1 cellular context compared by ENCODE assay signal in the genomic region with DNA sequence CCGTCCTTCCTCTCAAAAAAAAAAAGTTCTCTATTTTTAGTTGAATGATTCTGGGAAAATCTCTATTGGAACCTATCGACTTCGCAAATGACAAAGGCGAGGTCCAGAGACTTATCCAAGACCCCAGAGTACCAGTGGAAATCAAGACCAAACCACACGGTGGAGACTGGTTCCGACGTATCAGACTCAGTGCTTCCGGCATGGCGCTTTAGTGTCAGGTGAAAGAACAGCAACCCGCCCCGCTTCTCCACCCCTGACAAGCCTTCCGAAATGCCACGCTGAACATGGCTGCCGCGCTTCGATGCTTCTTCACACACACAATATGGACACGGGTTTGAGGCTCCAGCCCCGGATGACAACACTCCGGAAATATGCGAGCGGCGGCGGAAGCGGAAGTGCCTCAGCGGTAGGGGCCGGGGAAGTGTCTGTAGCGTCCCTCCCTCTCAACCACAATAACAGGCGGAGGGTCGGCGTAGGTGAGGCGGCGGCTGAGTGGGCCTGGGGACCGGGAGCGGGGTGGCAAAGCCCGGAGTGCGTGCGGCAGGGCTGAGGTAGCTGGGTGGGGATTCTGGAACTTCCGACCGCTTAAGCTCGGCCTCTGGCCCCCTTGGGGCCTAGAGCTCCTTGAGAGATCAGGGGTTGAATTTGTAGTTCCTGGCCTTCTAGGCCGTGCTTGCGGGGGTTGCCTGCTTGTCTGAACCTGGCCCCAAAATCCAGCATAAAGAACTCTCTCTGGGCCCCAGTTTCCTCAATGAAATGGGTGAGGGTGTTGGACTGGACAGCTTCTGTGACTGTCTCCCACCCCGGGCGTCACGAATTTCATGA.
A peak's percentile ranks its signal among the peaks of the same experiment; 100 is the strongest.
TF ChIP-seq lines count a peak whose summit lies in the region.

FBXO38 (plus strand) TSS at position 395 of the 825 bp plus-strand sequence. CDS start 10,819 bp downstream, outside the sequence.

TF ChIP-seq in GM12878, 131 proteins besides CTCF, POLR2A, EP300 and RAD21 (continued from another document and continues in another):
- TF ChIP-seq IKZF1 (conservative IDR thresholded peaks at IDR 0.05) (peak; percentile 86), ZZZ3 (IDR thresholded peaks at IDR 0.05; ENCODE audit: control insufficient read depth, insufficient read length, low read depth) (no peak), SIN3A (IDR thresholded peaks at IDR 0.05; ENCODE audit: low read depth, low read length) (0 out of 2 replicates have a peak, but pooled peaks have one; percentile 41), PAX8 (IDR thresholded peaks at IDR 0.05) (peak; percentile 93), SREBF1 (IDR thresholded peaks at IDR 0.05; ENCODE audit: low read length) (no peak), SMARCA5 (IDR thresholded peaks at IDR 0.05) (no peak), MYC (IDR thresholded peaks at IDR 0.05; ENCODE audit: insufficient read depth, insufficient read length, insufficient replicate concordance, low read length, severe bottlenecking) (no peak), SP1 (IDR thresholded peaks at IDR 0.05; ENCODE audit: low read depth, low read length) (no peak), JUND (IDR thresholded peaks at IDR 0.05; ENCODE audit: low read depth, low read length) (no peak), MEF2B (IDR thresholded peaks at IDR 0.05; ENCODE audit: partially characterized antibody, poor library complexity, severe bottlenecking) (peak; percentile 25), NFYA (IDR thresholded peaks at IDR 0.05; ENCODE audit: borderline replicate concordance, low read depth, low read length) (no peak), CEBPZ (IDR thresholded peaks at IDR 0.05; ENCODE audit: low read depth, low read length) (no peak), SIX5 (IDR thresholded peaks at IDR 0.05; ENCODE audit: low read depth, low read length, severe bottlenecking) (peak; percentile 85), SUPT20H (IDR thresholded peaks at IDR 0.05; ENCODE audit: borderline replicate concordance, control insufficient read depth, low read depth, low read length) (no peak), NFIC (IDR thresholded peaks at IDR 0.05; ENCODE audit: low read depth, low read length) (no peak), ZNF622 (IDR thresholded peaks at IDR 0.05) (no peak), BCLAF1 (IDR thresholded peaks at IDR 0.05) (no peak), BCL11A (IDR thresholded peaks at IDR 0.05; ENCODE audit: low read depth, low read length) (no peak), MXI1 (IDR thresholded peaks at IDR 0.05; ENCODE audit: low read depth, low read length) (peak; percentile 80), YY1 (IDR thresholded peaks at IDR 0.05; ENCODE audit: low read depth, low read length) (peak; percentile 100), ZSCAN29 (IDR thresholded peaks at IDR 0.05) (no peak), ZNF384 (IDR thresholded peaks at IDR 0.05; ENCODE audit: borderline replicate concordance, low read depth, low read length) (no peak), CREM (IDR thresholded peaks at IDR 0.05; ENCODE audit: low read depth) (peak; percentile 86), SPI1 (IDR thresholded peaks at IDR 0.05; ENCODE audit: borderline replicate concordance, insufficient read depth, low read depth, low read length) (peak; percentile 87), SUZ12 (IDR thresholded peaks at IDR 0.05; ENCODE audit: unreplicated experiment) (no peak), MTA2 (IDR thresholded peaks at IDR 0.05; ENCODE audit: low read depth) (0 out of 2 replicates have a peak, but pooled peaks have one; percentile 13), FOXM1 (IDR thresholded peaks at IDR 0.05; ENCODE audit: low read depth, low read length) (no peak), RBBP5 (conservative IDR thresholded peaks at IDR 0.05) (no peak), STAT3 (IDR thresholded peaks at IDR 0.05; ENCODE audit: low read depth, low read length) (no peak), NBN (IDR thresholded peaks at IDR 0.05) (peak; percentile 76; the same call in 1 of the 2 replicates), ZBTB40 (IDR thresholded peaks at IDR 0.05; ENCODE audit: borderline replicate concordance) (peak; percentile 96), KAT2A (conservative IDR thresholded peaks at IDR 0.05; ENCODE audit: control insufficient read depth, low read depth, low read length) (no peak), FOS (IDR thresholded peaks at IDR 0.05; ENCODE audit: borderline replicate concordance, extremely low read depth, insufficient read length) (no peak), HDAC6 (IDR thresholded peaks at IDR 0.05; ENCODE audit: unreplicated experiment) (no peak), MEF2A (IDR thresholded peaks at IDR 0.05; ENCODE audit: insufficient read depth, low read depth, low read length) (peak; percentile 32; the same call in 1 of the 2 replicates), IRF4 (IDR thresholded peaks at IDR 0.05; ENCODE audit: low read depth, low read length) (no peak)
- TF ChIP-seq, protein P1, sequence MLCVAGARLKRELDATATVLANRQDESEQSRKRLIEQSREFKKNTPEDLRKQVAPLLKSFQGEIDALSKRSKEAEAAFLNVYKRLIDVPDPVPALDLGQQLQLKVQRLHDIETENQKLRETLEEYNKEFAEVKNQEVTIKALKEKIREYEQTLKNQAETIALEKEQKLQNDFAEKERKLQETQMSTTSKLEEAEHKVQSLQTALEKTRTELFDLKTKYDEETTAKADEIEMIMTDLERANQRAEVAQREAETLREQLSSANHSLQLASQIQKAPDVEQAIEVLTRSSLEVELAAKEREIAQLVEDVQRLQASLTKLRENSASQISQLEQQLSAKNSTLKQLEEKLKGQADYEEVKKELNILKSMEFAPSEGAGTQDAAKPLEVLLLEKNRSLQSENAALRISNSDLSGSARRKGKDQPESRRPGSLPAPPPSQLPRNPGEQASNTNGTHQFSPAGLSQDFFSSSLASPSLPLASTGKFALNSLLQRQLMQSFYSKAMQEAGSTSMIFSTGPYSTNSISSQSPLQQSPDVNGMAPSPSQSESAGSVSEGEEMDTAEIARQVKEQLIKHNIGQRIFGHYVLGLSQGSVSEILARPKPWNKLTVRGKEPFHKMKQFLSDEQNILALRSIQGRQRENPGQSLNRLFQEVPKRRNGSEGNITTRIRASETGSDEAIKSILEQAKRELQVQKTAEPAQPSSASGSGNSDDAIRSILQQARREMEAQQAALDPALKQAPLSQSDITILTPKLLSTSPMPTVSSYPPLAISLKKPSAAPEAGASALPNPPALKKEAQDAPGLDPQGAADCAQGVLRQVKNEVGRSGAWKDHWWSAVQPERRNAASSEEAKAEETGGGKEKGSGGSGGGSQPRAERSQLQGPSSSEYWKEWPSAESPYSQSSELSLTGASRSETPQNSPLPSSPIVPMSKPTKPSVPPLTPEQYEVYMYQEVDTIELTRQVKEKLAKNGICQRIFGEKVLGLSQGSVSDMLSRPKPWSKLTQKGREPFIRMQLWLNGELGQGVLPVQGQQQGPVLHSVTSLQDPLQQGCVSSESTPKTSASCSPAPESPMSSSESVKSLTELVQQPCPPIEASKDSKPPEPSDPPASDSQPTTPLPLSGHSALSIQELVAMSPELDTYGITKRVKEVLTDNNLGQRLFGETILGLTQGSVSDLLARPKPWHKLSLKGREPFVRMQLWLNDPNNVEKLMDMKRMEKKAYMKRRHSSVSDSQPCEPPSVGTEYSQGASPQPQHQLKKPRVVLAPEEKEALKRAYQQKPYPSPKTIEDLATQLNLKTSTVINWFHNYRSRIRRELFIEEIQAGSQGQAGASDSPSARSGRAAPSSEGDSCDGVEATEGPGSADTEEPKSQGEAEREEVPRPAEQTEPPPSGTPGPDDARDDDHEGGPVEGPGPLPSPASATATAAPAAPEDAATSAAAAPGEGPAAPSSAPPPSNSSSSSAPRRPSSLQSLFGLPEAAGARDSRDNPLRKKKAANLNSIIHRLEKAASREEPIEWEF (IDR thresholded peaks at IDR 0.05; ENCODE audit: insufficient replicate concordance, low read depth, low read length) = peak; percentile 51
- TF ChIP-seq, protein P2, sequence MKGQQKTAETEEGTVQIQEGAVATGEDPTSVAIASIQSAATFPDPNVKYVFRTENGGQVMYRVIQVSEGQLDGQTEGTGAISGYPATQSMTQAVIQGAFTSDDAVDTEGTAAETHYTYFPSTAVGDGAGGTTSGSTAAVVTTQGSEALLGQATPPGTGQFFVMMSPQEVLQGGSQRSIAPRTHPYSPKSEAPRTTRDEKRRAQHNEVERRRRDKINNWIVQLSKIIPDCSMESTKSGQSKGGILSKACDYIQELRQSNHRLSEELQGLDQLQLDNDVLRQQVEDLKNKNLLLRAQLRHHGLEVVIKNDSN (IDR thresholded peaks at IDR 0.05; ENCODE audit: borderline replicate concordance, extremely low read length, insufficient read depth, low read depth, low read length) = no peak
- TF ChIP-seq, protein P3, sequence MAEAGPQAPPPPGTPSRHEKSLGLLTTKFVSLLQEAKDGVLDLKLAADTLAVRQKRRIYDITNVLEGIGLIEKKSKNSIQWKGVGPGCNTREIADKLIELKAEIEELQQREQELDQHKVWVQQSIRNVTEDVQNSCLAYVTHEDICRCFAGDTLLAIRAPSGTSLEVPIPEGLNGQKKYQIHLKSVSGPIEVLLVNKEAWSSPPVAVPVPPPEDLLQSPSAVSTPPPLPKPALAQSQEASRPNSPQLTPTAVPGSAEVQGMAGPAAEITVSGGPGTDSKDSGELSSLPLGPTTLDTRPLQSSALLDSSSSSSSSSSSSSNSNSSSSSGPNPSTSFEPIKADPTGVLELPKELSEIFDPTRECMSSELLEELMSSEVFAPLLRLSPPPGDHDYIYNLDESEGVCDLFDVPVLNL (IDR thresholded peaks at IDR 0.05; ENCODE audit: low read depth, low read length) = no peak
- TF ChIP-seq, protein P4, sequence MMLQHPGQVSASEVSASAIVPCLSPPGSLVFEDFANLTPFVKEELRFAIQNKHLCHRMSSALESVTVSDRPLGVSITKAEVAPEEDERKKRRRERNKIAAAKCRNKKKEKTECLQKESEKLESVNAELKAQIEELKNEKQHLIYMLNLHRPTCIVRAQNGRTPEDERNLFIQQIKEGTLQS (IDR thresholded peaks at IDR 0.05; ENCODE audit: borderline replicate concordance, extremely low read depth, low read depth, low read length) = no peak
